ENCODE assay signal across 18 cellular contexts in genomic region chr1:173447224-173447623, GRCh38.
"Had no signal": no experiment of that assay in that cellular context is flagged by ENCODE, and none has a peak within 500 bp of the region (broad histone marks: within the 10 kb centered on the region; RNA-seq: fewer than 3 reads in every experiment).

No MANE protein-coding gene starts in this region.

- ATAC-seq: activated CD8-positive, alpha-beta T cell treated with anti-CD3 and anti-CD28 coated beads for 36 hours; activated T-cell treated with anti-CD3 and anti-CD28 coated beads, Interleukin-2, amount 50 U/mL, for 4 hours; esophagus mucosa; left lung; stimulated activated effector memory CD8-positive, alpha-beta T cell treated with anti-CD3 and anti-CD28 coated beads, Interleukin-12 subunit alpha, Interleukin-12 subunit beta, amount 100 ng/mL, for 72 hours had no signal

- H3K27ac ChIP-seq: adrenal gland, cardiac muscle cell, hepatocyte, left lung, sigmoid colon, VCaP had no signal

- H3K4me2 ChIP-seq: hepatocyte had no signal

- H3K36me3 ChIP-seq: adrenal gland, cardiac muscle cell, left lung, sigmoid colon had no signal

- H3K4me3 ChIP-seq: adrenal gland, cardiac muscle cell, hepatocyte, left lung, sigmoid colon had no signal

- H2AFZ ChIP-seq: hepatocyte had no signal

- DNase-seq: activated CD4-positive, alpha-beta T cell treated with anti-CD3 and anti-CD28 coated beads for 4 hours; activated CD8-positive, alpha-beta T cell treated with anti-CD3 and anti-CD28 coated beads for 36 hours; activated effector memory CD4-positive, alpha-beta T cell treated with Interleukin-2 at 50 U/mL for 16 hours; activated T-cell treated with anti-CD3 and anti-CD28 coated beads, Interleukin-2, amount 50 U/mL, for 4 hours; adrenal gland; islet precursor cell; left lung; mammary epithelial cell; sigmoid colon; stimulated activated CD4-positive, alpha-beta T cell treated with anti-CD3 and anti-CD28 coated beads, Interleukin-2, amount 100 ng/mL, for 24 hours had no signal

- FAIRE-seq: urothelium cell line had no signal

- H3K4me3 Mint-ChIP-seq: activated CD8-positive, alpha-beta T cell treated with anti-CD3 and anti-CD28 coated beads for 36 hours; activated naive CD4-positive, alpha-beta T cell treated with anti-CD3 and anti-CD28 coated beads, Interleukin-2, amount 50 U/mL, for 24 hours; activated T-cell treated with anti-CD3 and anti-CD28 coated beads, Interleukin-2, amount 50 U/mL, for 4 hours; neural crest cell; stimulated activated effector memory CD8-positive, alpha-beta T cell treated with anti-CD3 and anti-CD28 coated beads, Interleukin-12 subunit alpha, Interleukin-12 subunit beta, amount 100 ng/mL, for 72 hours had no signal

- H3K4me1 Mint-ChIP-seq: neural crest cell had no signal

- H3K9me3 ChIP-seq: sigmoid colon had no signal

- H3K27me3 ChIP-seq: adrenal gland, cardiac muscle cell, hepatocyte, left lung, sigmoid colon had no signal

- H3K27me3 Mint-ChIP-seq: activated CD8-positive, alpha-beta T cell treated with anti-CD3 and anti-CD28 coated beads for 36 hours; activated naive CD4-positive, alpha-beta T cell treated with anti-CD3 and anti-CD28 coated beads, Interleukin-2, amount 50 U/mL, for 24 hours had no signal

- H3K4me1 ChIP-seq: adrenal gland, left lung had no signal

- H3K27ac Mint-ChIP-seq: activated CD8-positive, alpha-beta T cell treated with anti-CD3 and anti-CD28 coated beads for 36 hours; activated naive CD4-positive, alpha-beta T cell treated with anti-CD3 and anti-CD28 coated beads, Interleukin-2, amount 50 U/mL, for 24 hours; stimulated activated effector memory CD8-positive, alpha-beta T cell treated with anti-CD3 and anti-CD28 coated beads, Interleukin-12 subunit alpha, Interleukin-12 subunit beta, amount 100 ng/mL, for 72 hours had no signal
